In the genomic region with DNA sequence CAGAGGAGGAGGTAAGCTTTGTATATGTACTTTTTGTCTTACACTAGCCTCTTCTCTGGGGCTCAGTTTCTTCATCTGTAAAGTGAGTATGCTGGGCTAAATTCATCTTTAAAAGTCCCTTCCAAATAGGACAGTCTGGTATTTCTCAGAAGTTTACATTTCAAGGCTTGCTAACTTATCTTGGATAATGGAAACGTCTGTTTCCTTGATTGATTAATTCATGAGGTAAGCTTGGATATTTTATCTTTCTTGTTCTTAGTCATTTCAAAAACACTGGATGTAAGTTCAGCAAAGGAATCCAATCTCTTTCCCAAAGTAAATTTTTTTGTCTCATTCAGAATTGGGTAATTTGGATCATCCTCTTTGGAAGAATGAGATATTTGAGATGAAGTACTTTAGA, we compare ENCODE assay signal across 27 cellular contexts.
A peak's percentile ranks its signal among the peaks of the same experiment; 100 is the strongest.
DNase-seq lines count a peak whose midpoint lies in the region; ATAC-seq, FAIRE-seq and TF ChIP-seq lines count a peak whose summit lies in the region.
"Had no signal": no experiment of that assay in that cellular context is flagged by ENCODE, and none has a peak within 500 bp of the region (broad histone marks: within the 10 kb centered on the region; RNA-seq: fewer than 3 reads in every experiment).

No MANE protein-coding gene starts in this region.

- H3K36me3 Mint-ChIP-seq in astrocyte (ENCODE audit: low read depth, unreplicated experiment) = peaks cover 2% of the 10 kb centered on the region
- H3K36me3 Mint-ChIP-seq: CD14-positive monocyte; CD4-positive, alpha-beta memory T cell had no signal

- H3K36me3 ChIP-seq in astrocyte (ENCODE audit: insufficient read depth, low read length) (no peaks in the 10 kb centered on the region), osteoblast (ENCODE audit: insufficient read depth, low read length) (no peaks in the 10 kb centered on the region)
- H3K36me3 ChIP-seq: BE2C, BLaER1 had no signal

- H3K27ac ChIP-seq in astrocyte (ENCODE audit: low read depth, low read length) (no peak overlapping the region), osteoblast (ENCODE audit: low read depth, low read length) (no peak overlapping the region)
- H3K27ac ChIP-seq: BLaER1 had no signal

- no peak overlapping the region for H3K27ac Mint-ChIP-seq in astrocyte (ENCODE audit: unreplicated experiment)
- H3K27ac Mint-ChIP-seq: CD14-positive monocyte; CD4-positive, alpha-beta memory T cell; CD4-positive, CD25-positive, alpha-beta regulatory T cell; CD8-positive, alpha-beta memory T cell had no signal

- no peak overlapping the region for H3K4me3 Mint-ChIP-seq in astrocyte (ENCODE audit: unreplicated experiment)
- H3K4me3 Mint-ChIP-seq: CD14-positive monocyte; CD4-positive, alpha-beta memory T cell; CD4-positive, CD25-positive, alpha-beta regulatory T cell; CD8-positive, alpha-beta memory T cell had no signal

- peaks cover 10% of the 10 kb centered on the region for H3K27me3 Mint-ChIP-seq in astrocyte (ENCODE audit: low read depth, unreplicated experiment)

- no peaks in the 10 kb centered on the region for H3K4me1 Mint-ChIP-seq in astrocyte (ENCODE audit: low read depth, unreplicated experiment)
- H3K4me1 Mint-ChIP-seq: CD4-positive, alpha-beta memory T cell; CD4-positive, CD25-positive, alpha-beta regulatory T cell; CD8-positive, alpha-beta memory T cell had no signal

- no peaks in the 10 kb centered on the region for H3K27me3 ChIP-seq in astrocyte (ENCODE audit: insufficient read depth, low read length)
- H3K27me3 ChIP-seq in osteoblast (ENCODE audit: insufficient read depth, low read length) = peaks cover 10% of the 10 kb centered on the region
- H3K27me3 ChIP-seq: BE2C, BLaER1 had no signal

- peak; percentile 46 for DNase-seq in astrocyte (ENCODE audit: low read depth)
- peak; percentile 78 for DNase-seq in osteoblast (ENCODE audit: insufficient read length, low spot score, missing footprints)
- no peak for DNase-seq in HK-2 (ENCODE audit: unreplicated experiment)
- DNase-seq: 8988T; ACHN; BE2C; C1 segment of cervical spinal cord; CD4-positive, alpha-beta memory T cell; CD4-positive, CD25-positive, alpha-beta regulatory T cell; CD8-positive, alpha-beta memory T cell; COR-L47; DMS 273 treated with DMSO at 0.1 percent for 48 hours; DMS153; DMS53; DMS79; DND-41; EL; GDM1 had no signal

- no peak overlapping the region for H3K9ac ChIP-seq in astrocyte (ENCODE audit: low read length)
- H3K9ac ChIP-seq: BLaER1 had no signal

- ATAC-seq in HG03354 (IDR thresholded peaks at IDR 0.05; ENCODE audit: poor library complexity, severe bottlenecking, unreplicated experiment) = no peak
- ATAC-seq in HG02970 (IDR thresholded peaks at IDR 0.05; ENCODE audit: low FRiP score, unreplicated experiment) = no peak
- ATAC-seq: GM12878 had no signal

- no peaks in the 10 kb centered on the region for H3K79me2 ChIP-seq in astrocyte (ENCODE audit: insufficient read depth, low read length)
- H3K79me2 ChIP-seq in osteoblast (ENCODE audit: insufficient read depth, low read length) = no peaks in the 10 kb centered on the region

- no peaks in the 10 kb centered on the region for H3K4me1 ChIP-seq in astrocyte (ENCODE audit: insufficient read depth, low read length)
- H3K4me1 ChIP-seq in osteoblast (ENCODE audit: insufficient read depth, low read length) = no peaks in the 10 kb centered on the region
- H3K4me1 ChIP-seq: BLaER1 had no signal

- no peaks in the 10 kb centered on the region for H4K20me1 ChIP-seq in astrocyte (ENCODE audit: insufficient read depth, low read length)
- H4K20me1 ChIP-seq in osteoblast (ENCODE audit: insufficient read depth, low read length) = no peaks in the 10 kb centered on the region
- H4K20me1 ChIP-seq: BLaER1 had no signal

- FAIRE-seq in astrocyte (lab: Jason Lieb, UNC) = no peak
- FAIRE-seq: A204.1, GM12878, GM12892, GM18507, GM19239 had no signal

- no peaks in the 10 kb centered on the region for H3K9me3 Mint-ChIP-seq in astrocyte (ENCODE audit: unreplicated experiment)
- H3K9me3 Mint-ChIP-seq: CD8-positive, alpha-beta memory T cell had no signal

- H3K9me3 ChIP-seq in astrocyte (ENCODE audit: insufficient read depth, low read depth, low read length) (no peaks in the 10 kb centered on the region), osteoblast (ENCODE audit: low read depth, low read length) (no peaks in the 10 kb centered on the region)
- H3K9me3 ChIP-seq: BE2C had no signal

- H2AFZ ChIP-seq in astrocyte (ENCODE audit: low read depth, low read length) (no peak overlapping the region), osteoblast (ENCODE audit: low read length) (no peak overlapping the region)

- H3K4me3 ChIP-seq in astrocyte (ENCODE audit: insufficient read depth, low read depth, low read length) = no peak overlapping the region
- H3K4me3 ChIP-seq in osteoblast (ENCODE audit: insufficient read depth, low read length) = no peak overlapping the region
- H3K4me3 ChIP-seq: BLaER1, GM12878 had no signal

- no peak for TF ChIP-seq CTCF in astrocyte (IDR thresholded peaks at IDR 0.05; ENCODE audit: insufficient read depth, low read depth, low read length)
- TF ChIP-seq CTCF in osteoblast (IDR thresholded peaks at IDR 0.05; ENCODE audit: extremely low read depth, low read depth, low read length) = no peak

- H3K4me2 ChIP-seq in astrocyte (ENCODE audit: low read length) = no peak overlapping the region
- no peak overlapping the region for H3K4me2 ChIP-seq in osteoblast (ENCODE audit: insufficient read depth, low read length)
- H3K4me2 ChIP-seq: BLaER1 had no signal
